In the genomic region with DNA sequence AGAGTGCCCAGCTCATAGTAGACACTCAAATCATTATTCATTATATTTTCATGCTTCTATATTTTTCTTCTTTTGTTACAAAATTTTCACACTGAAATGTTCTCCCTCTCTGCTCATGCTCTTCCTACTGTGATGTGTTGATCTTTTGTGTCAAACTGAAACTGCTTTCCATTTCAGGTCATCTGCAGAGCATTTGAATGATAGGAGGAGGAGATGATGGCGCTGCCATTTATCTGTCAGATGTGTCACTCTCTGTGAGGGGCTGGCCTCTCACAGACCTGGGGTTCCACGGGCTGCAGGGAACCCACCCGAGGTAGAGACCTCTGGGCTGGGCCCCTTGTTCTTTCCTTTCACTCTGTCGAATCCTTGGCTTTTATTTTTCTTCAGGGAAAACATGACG, we compare ENCODE assay signal across 17 cellular contexts. TPM values are rescaled to one million over a fixed set of nuclear protein-coding genes. Genes with fewer than 3 reads are reported as not detected.
DNase-seq lines count a peak whose midpoint lies in the region; ATAC-seq and TF ChIP-seq lines count a peak whose summit lies in the region.
"Had no signal": no experiment of that assay in that cellular context is flagged by ENCODE, and none has a peak within 500 bp of the region (broad histone marks: within the 10 kb centered on the region; RNA-seq: fewer than 3 reads in every experiment).

No MANE protein-coding gene starts in this region.

- ATAC-seq in activated naive CD8-positive, alpha-beta T cell treated with anti-CD3 and anti-CD28 coated beads, Interleukin-2, amount 50 U/mL, for 24 hours, result peak; percentile 24
- peak; percentile 43 for ATAC-seq in HG03066 (IDR thresholded peaks at IDR 0.05; ENCODE audit: low read depth, unreplicated experiment)
- ATAC-seq in activated B cell treated with CpG ODN at 0.5 μM for 24 hours (ENCODE audit: low read depth), result no peak
- no peak for ATAC-seq in Right ventricle myocardium superior (ENCODE audit: poor library complexity)

- DNase-seq in activated naive CD8-positive, alpha-beta T cell treated with anti-CD3 and anti-CD28 coated beads, Interleukin-2, amount 50 U/mL, for 24 hours, result no peak
- DNase-seq in activated naive CD8-positive, alpha-beta T cell treated with anti-CD3 and anti-CD28 coated beads for 36 hours, result no peak
- DNase-seq in activated B cell treated with CpG ODN at 0.5 μM for 24 hours (no peak), NCI-H2029 (lab: John Stamatoyannopoulos, UW) (no peak), RWPE1 (ENCODE audit: low spot score) (no peak), Right ventricle myocardium superior (no peak)
- DNase-seq in activated naive CD4-positive, alpha-beta T cell treated with anti-CD3 and anti-CD28 coated beads for 36 hours, result no peak
- DNase-seq: 8988T; activated T-cell treated with anti-CD3 and anti-CD28 coated beads, Interleukin-2, amount 50 U/mL, for 24 hours; DMS153; NCI-H1417 treated with DMSO at 0.1 percent for 48 hours; NCI-H526 treated with DMSO at 0.1 percent for 48 hours had no signal

- H3K27me3 Mint-ChIP-seq in activated naive CD8-positive, alpha-beta T cell treated with anti-CD3 and anti-CD28 coated beads, Interleukin-2, amount 50 U/mL, for 24 hours, result no peaks in the 10 kb centered on the region
- H3K27me3 Mint-ChIP-seq in activated naive CD8-positive, alpha-beta T cell treated with anti-CD3 and anti-CD28 coated beads for 36 hours, result peaks cover 3% of the 10 kb centered on the region
- peaks cover 2% of the 10 kb centered on the region for H3K27me3 Mint-ChIP-seq in activated B cell treated with CpG ODN at 0.5 μM for 24 hours
- peaks cover 7% of the 10 kb centered on the region for H3K27me3 Mint-ChIP-seq in activated naive CD4-positive, alpha-beta T cell treated with anti-CD3 and anti-CD28 coated beads for 36 hours (ENCODE audit: low read depth)

- no peak overlapping the region for H3K27ac ChIP-seq in RWPE1

- intact Hi-C loops in activated B cell treated with CpG ODN at 0.5 μM for 24 hours (cut with micrococcal nuclease) (no loop called here), Right ventricle myocardium superior (cut with DNase I) (loop anchor here (5.0 kb wide), 1 partner anchor 97 kb away; the partner anchor contains the start of gene EIF3F)
- intact Hi-C loops in activated naive CD4-positive, alpha-beta T cell treated with anti-CD3 and anti-CD28 coated beads for 36 hours (cut with micrococcal nuclease), result no loop called here

- POLR2A ChIA-PET in activated B cell treated with CpG ODN at 0.5 μM for 24 hours (lab: Charles Lee) (no interaction called here), RWPE1 (lab: Yijun Ruan, JAX; ENCODE audit: low non-redundant PET) (interaction anchor here (0.6 kb wide), 1 partner anchor 84 kb away, joined by 6 read pairs; no protein-coding TSS in a partner anchor)

- TF ChIP-seq CTCF in activated B cell treated with CpG ODN at 0.5 μM for 24 hours (IDR thresholded peaks at IDR 0.05) (no peak), RWPE1 (conservative IDR thresholded peaks at IDR 0.05; ENCODE audit: low read depth) (no peak)

- no peak overlapping the region for H3K27ac Mint-ChIP-seq in activated naive CD8-positive, alpha-beta T cell treated with anti-CD3 and anti-CD28 coated beads, Interleukin-2, amount 50 U/mL, for 24 hours
- no peak overlapping the region for H3K27ac Mint-ChIP-seq in activated naive CD8-positive, alpha-beta T cell treated with anti-CD3 and anti-CD28 coated beads for 36 hours
- peak overlapping the region; percentile 4 for H3K27ac Mint-ChIP-seq in activated B cell treated with CpG ODN at 0.5 μM for 24 hours
- no peak overlapping the region for H3K27ac Mint-ChIP-seq in activated naive CD4-positive, alpha-beta T cell treated with anti-CD3 and anti-CD28 coated beads for 36 hours
- H3K27ac Mint-ChIP-seq: activated T-cell treated with anti-CD3 and anti-CD28 coated beads, Interleukin-2, amount 50 U/mL, for 24 hours had no signal

- no peaks in the 10 kb centered on the region for H3K9me3 Mint-ChIP-seq in activated naive CD8-positive, alpha-beta T cell treated with anti-CD3 and anti-CD28 coated beads, Interleukin-2, amount 50 U/mL, for 24 hours
- H3K9me3 Mint-ChIP-seq in activated naive CD8-positive, alpha-beta T cell treated with anti-CD3 and anti-CD28 coated beads for 36 hours, result no peaks in the 10 kb centered on the region
- H3K9me3 Mint-ChIP-seq in activated B cell treated with CpG ODN at 0.5 μM for 24 hours, result no peaks in the 10 kb centered on the region
- no peaks in the 10 kb centered on the region for H3K9me3 Mint-ChIP-seq in activated naive CD4-positive, alpha-beta T cell treated with anti-CD3 and anti-CD28 coated beads for 36 hours
- H3K9me3 Mint-ChIP-seq: activated T-cell treated with anti-CD3 and anti-CD28 coated beads, Interleukin-2, amount 50 U/mL, for 24 hours had no signal

- H3K4me1 Mint-ChIP-seq in activated naive CD8-positive, alpha-beta T cell treated with anti-CD3 and anti-CD28 coated beads, Interleukin-2, amount 50 U/mL, for 24 hours, result peaks cover 5% of the 10 kb centered on the region
- no peaks in the 10 kb centered on the region for H3K4me1 Mint-ChIP-seq in activated naive CD8-positive, alpha-beta T cell treated with anti-CD3 and anti-CD28 coated beads for 36 hours
- peaks cover 21% of the 10 kb centered on the region for H3K4me1 Mint-ChIP-seq in activated B cell treated with CpG ODN at 0.5 μM for 24 hours
- H3K4me1 Mint-ChIP-seq in activated naive CD4-positive, alpha-beta T cell treated with anti-CD3 and anti-CD28 coated beads for 36 hours (ENCODE audit: low read depth), result no peaks in the 10 kb centered on the region

- H3K36me3 Mint-ChIP-seq in activated naive CD8-positive, alpha-beta T cell treated with anti-CD3 and anti-CD28 coated beads, Interleukin-2, amount 50 U/mL, for 24 hours (ENCODE audit: low read depth), result no peaks in the 10 kb centered on the region
- no peaks in the 10 kb centered on the region for H3K36me3 Mint-ChIP-seq in activated naive CD8-positive, alpha-beta T cell treated with anti-CD3 and anti-CD28 coated beads for 36 hours
- no peaks in the 10 kb centered on the region for H3K36me3 Mint-ChIP-seq in activated B cell treated with CpG ODN at 0.5 μM for 24 hours (ENCODE audit: low read depth)
- H3K36me3 Mint-ChIP-seq in activated naive CD4-positive, alpha-beta T cell treated with anti-CD3 and anti-CD28 coated beads for 36 hours (ENCODE audit: low read depth), result no peaks in the 10 kb centered on the region

- CTCF ChIA-PET in activated B cell treated with CpG ODN at 0.5 μM for 24 hours (lab: Charles Lee) (interaction anchor here (2.2 kb wide), 1 partner anchor 97 kb away, joined by 6 read pairs; the partner anchor contains the start of gene EIF3F), RWPE1 (lab: Yijun Ruan, JAX) (interaction anchor here (0.9 kb wide), 1 partner anchor 96 kb away, joined by 3 read pairs; no protein-coding TSS in a partner anchor)
- CTCF ChIA-PET in activated naive CD4-positive, alpha-beta T cell treated with anti-CD3 and anti-CD28 coated beads for 36 hours (lab: Charles Lee), result interaction anchor here (0.9 to 6.7 kb wide), 2 partner anchors 73 to 97 kb away, joined by 3 to 71 read pairs; partner anchors contain the start of gene EIF3F

- H3K4me3 Mint-ChIP-seq in activated naive CD8-positive, alpha-beta T cell treated with anti-CD3 and anti-CD28 coated beads, Interleukin-2, amount 50 U/mL, for 24 hours, result no peak overlapping the region
- H3K4me3 Mint-ChIP-seq in activated naive CD8-positive, alpha-beta T cell treated with anti-CD3 and anti-CD28 coated beads for 36 hours, result no peak overlapping the region
- H3K4me3 Mint-ChIP-seq in activated B cell treated with CpG ODN at 0.5 μM for 24 hours, result no peak overlapping the region
- no peak overlapping the region for H3K4me3 Mint-ChIP-seq in activated naive CD4-positive, alpha-beta T cell treated with anti-CD3 and anti-CD28 coated beads for 36 hours
- H3K4me3 Mint-ChIP-seq: activated T-cell treated with anti-CD3 and anti-CD28 coated beads, Interleukin-2, amount 50 U/mL, for 24 hours had no signal

RNA-seq across cellular contexts. Expression of gene OR10A6, which starts 41.1 kb away (rescaled TPM):
- total RNA-seq in activated naive CD8-positive, alpha-beta T cell treated with anti-CD3 and anti-CD28 coated beads for 36 hours, result not detected
- total RNA-seq in activated B cell treated with CpG ODN at 0.5 μM for 24 hours, result not detected in 2 replicates
- not detected for total RNA-seq in activated naive CD4-positive, alpha-beta T cell treated with anti-CD3 and anti-CD28 coated beads for 36 hours
- not detected for total RNA-seq in Right ventricle myocardium superior
- total RNA-seq: SK-MEL-5, skeletal muscle tissue, tibial nerve had no signal

RNA-seq across cellular contexts. Expression of gene OR10A3, which starts 51.5 kb away (rescaled TPM):
- not detected for total RNA-seq in activated naive CD8-positive, alpha-beta T cell treated with anti-CD3 and anti-CD28 coated beads for 36 hours
- total RNA-seq in activated B cell treated with CpG ODN at 0.5 μM for 24 hours (not detected in 2 replicates), Right ventricle myocardium superior (not detected)
- not detected for total RNA-seq in activated naive CD4-positive, alpha-beta T cell treated with anti-CD3 and anti-CD28 coated beads for 36 hours
- total RNA-seq: astrocyte, SK-MEL-5, skeletal muscle tissue, tibial nerve had no signal

RNA-seq across cellular contexts. Expression of gene OR5P3, which starts 59.3 kb away (rescaled TPM):
- not detected for total RNA-seq in activated naive CD8-positive, alpha-beta T cell treated with anti-CD3 and anti-CD28 coated beads for 36 hours
- total RNA-seq in activated B cell treated with CpG ODN at 0.5 μM for 24 hours (not detected in 2 replicates), Right ventricle myocardium superior (not detected)
- total RNA-seq in activated naive CD4-positive, alpha-beta T cell treated with anti-CD3 and anti-CD28 coated beads for 36 hours, result not detected
- total RNA-seq: SK-MEL-5, skeletal muscle tissue, tibial nerve had no signal

Comparison
In these comparisons a context has a peak if more than half of its experiments do, and no peak if none do; other contexts are left out.
1. ATAC-seq: peak in activated naive CD8-positive, alpha-beta T cell treated with anti-CD3 and anti-CD28 coated beads, Interleukin-2, amount 50 U/mL, for 24 hours (single experiment) and HG03066 (single experiment); none in activated B cell treated with CpG ODN at 0.5 μM for 24 hours (single experiment) and Right ventricle myocardium superior (single experiment).